In the genomic region with DNA sequence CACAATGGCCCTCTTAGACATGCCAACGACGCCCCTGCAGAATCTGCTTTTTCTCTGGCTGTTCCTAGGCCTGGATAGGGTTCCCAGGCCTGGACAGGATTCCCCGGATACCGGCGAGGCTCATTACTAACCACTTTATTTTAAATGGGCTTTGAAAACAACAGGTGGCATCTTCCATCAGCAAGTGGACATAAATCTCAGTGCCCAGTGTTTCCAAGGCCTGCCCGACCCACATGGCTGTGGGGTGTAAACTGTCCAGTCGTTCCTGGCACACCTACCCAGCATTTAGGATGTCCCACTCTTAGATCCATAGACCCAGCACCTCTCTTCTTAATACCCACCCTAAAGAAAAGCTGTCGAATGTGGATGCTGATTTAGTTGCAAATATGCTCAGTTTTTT, we compare ENCODE assay signal across 9 cellular contexts. TPM values are rescaled to one million over a fixed set of nuclear protein-coding genes. Genes with fewer than 3 reads are reported as not detected.
DNase-seq lines count a peak whose midpoint lies in the region; ATAC-seq and TF ChIP-seq lines count a peak whose summit lies in the region.
"Had no signal": no experiment of that assay in that cellular context is flagged by ENCODE, and none has a peak within 500 bp of the region (broad histone marks: within the 10 kb centered on the region; RNA-seq: fewer than 3 reads in every experiment).

No MANE protein-coding gene starts in this region.

- H3K27ac ChIP-seq in hepatocyte: peak overlapping the region; percentile 93
- peak overlapping the region in 3 of 8 donors; percentile 65 to 79 (median 67) for H3K27ac ChIP-seq in spleen

- H3K4me1 Mint-ChIP-seq in activated B cell treated with CpG ODN at 0.5 μM for 24 hours: peaks cover 11% of the 10 kb centered on the region

- peak overlapping the region; percentile 79 for H3K4me2 ChIP-seq in hepatocyte

- ATAC-seq in activated B cell treated with CpG ODN at 0.5 μM for 24 hours (ENCODE audit: low read depth) (no peak), HG03378 (IDR thresholded peaks at IDR 0.05; ENCODE audit: unreplicated experiment) (no peak), sciatic nerve (no peak), HG02588 (IDR thresholded peaks at IDR 0.05; ENCODE audit: unreplicated experiment) (no peak)

- H3K27me3 ChIP-seq in hepatocyte (no peaks in the 10 kb centered on the region), spleen (replicated peaks in 1 of 7) (peaks cover 0 to 23% (median 0%) of the 10 kb centered on the region in 7 donors)

- DNase-seq in DMS 273 (lab: John Stamatoyannopoulos, UW; ENCODE audit: unreplicated experiment) (peak; percentile 56), DMS 273 treated with DMSO at 0.1 percent for 48 hours (lab: John Stamatoyannopoulos, UW) (no peak), activated B cell treated with CpG ODN at 0.5 μM for 24 hours (no peak), hepatocyte (ENCODE audit: low spot score) (no peak), spleen (no peak), sciatic nerve (ENCODE audit: low spot score) (no peak)

- H3K4me3 ChIP-seq in hepatocyte (peak overlapping the region; percentile 84), spleen (peak overlapping the region in 6 of 8 donors; percentile 48 to 68 (median 50))

- H3K4me1 ChIP-seq in hepatocyte (ENCODE audit: insufficient read depth) (peaks cover 33% of the 10 kb centered on the region), spleen (peaks cover 0 to 29% (median 14%) of the 10 kb centered on the region in 6 donors)

- no peaks in the 10 kb centered on the region for H3K9me2 ChIP-seq in hepatocyte (replicated peaks; ENCODE audit: insufficient read depth)

- no peaks in the 10 kb centered on the region for H3K36me3 ChIP-seq in hepatocyte (replicated peaks; ENCODE audit: insufficient read depth, low read depth)
- H3K36me3 ChIP-seq in spleen: no peaks in the 10 kb centered on the region

- peaks cover 32% of the 10 kb centered on the region for H3K27me3 Mint-ChIP-seq in activated B cell treated with CpG ODN at 0.5 μM for 24 hours

- H3K9me3 ChIP-seq in hepatocyte (ENCODE audit: low read depth) (no peaks in the 10 kb centered on the region), spleen (no peaks in the 10 kb centered on the region)

- no peak for TF ChIP-seq POLR2A in spleen (IDR thresholded peaks at IDR 0.05)

- 54% methylated on average over 8 of the region's 8 CpGs for WGBS in hepatocyte (ENCODE audit: low lambda C conversion rate, missing lambda C conversion rate)
- WGBS in spleen, 5 donors: 57 to 74% (median 61%) methylated on average over 8 of the region's 8 CpGs

- TF ChIP-seq CTCF in activated B cell treated with CpG ODN at 0.5 μM for 24 hours (IDR thresholded peaks at IDR 0.05): no peak
- no peak for TF ChIP-seq CTCF in hepatocyte (IDR thresholded peaks at IDR 0.05; ENCODE audit: poor library complexity)
- TF ChIP-seq CTCF in spleen (IDR thresholded peaks at IDR 0.05 in 8 of 11, conservative IDR thresholded peaks at IDR 0.05 in 3 of 11): no peak

- H3K9me3 Mint-ChIP-seq in activated B cell treated with CpG ODN at 0.5 μM for 24 hours: no peaks in the 10 kb centered on the region
- H3K9me3 Mint-ChIP-seq: dendritic cell treated with granulocyte-macrophage colony-stimulating factor and Interleukin-4, amounts not matched to agents 40 ng/mL and 50 ng/mL, for 4 days had no signal

- H3K4me3 Mint-ChIP-seq in activated B cell treated with CpG ODN at 0.5 μM for 24 hours: peak overlapping the region; percentile 73

- POLR2A ChIA-PET in activated B cell treated with CpG ODN at 0.5 μM for 24 hours (lab: Charles Lee): interaction anchor here (0.5 kb wide), 1 partner anchor 337 kb away, joined by 3 read pairs; no protein-coding TSS in a partner anchor

- no peaks in the 10 kb centered on the region for H4K20me1 ChIP-seq in hepatocyte (ENCODE audit: insufficient read depth, poor library complexity, severe bottlenecking)

- peaks cover 39% of the 10 kb centered on the region for H3K79me2 ChIP-seq in hepatocyte

- no peaks in the 10 kb centered on the region for H3K36me3 Mint-ChIP-seq in activated B cell treated with CpG ODN at 0.5 μM for 24 hours (ENCODE audit: low read depth)

- CTCF ChIA-PET in activated B cell treated with CpG ODN at 0.5 μM for 24 hours (lab: Charles Lee): no interaction called here

- H2AFZ ChIP-seq in hepatocyte: peak overlapping the region; percentile 97

- H3K27ac Mint-ChIP-seq in activated B cell treated with CpG ODN at 0.5 μM for 24 hours: no peak overlapping the region

- intact Hi-C loops in activated B cell treated with CpG ODN at 0.5 μM for 24 hours (cut with micrococcal nuclease): no loop called here
- intact Hi-C loops in spleen (cut with DNase I; ENCODE audit: low total_unique reads): no loop called here
- intact Hi-C loops in sciatic nerve (cut with DNase I): no loop called here

RNA-seq across cellular contexts. Expression of a gene that starts 0.9 kb away (rescaled TPM):
- total RNA-seq in activated B cell treated with CpG ODN at 0.5 μM for 24 hours (not detected in 2 replicates), hepatocyte (15.5 and 20.8 TPM in 2 replicates), spleen (10 to 100 TPM in 1 of 7 donors, 1 to 10 TPM in 6; 3.1 to 11.2 (median 4.8) TPM), sciatic nerve (17.5 TPM)
- polyA plus RNA-seq in hepatocyte (16.7 and 24.1 TPM in 2 replicates), spleen (1 to 10 TPM; 1.3 to 4.7 (median 2.5) TPM)

RNA-seq across cellular contexts. Expression of a gene that starts 46.7 kb away (rescaled TPM):
- total RNA-seq in activated B cell treated with CpG ODN at 0.5 μM for 24 hours: 116 and 124 TPM in 2 replicates
- 91.1 and 105 TPM in 2 replicates for total RNA-seq in hepatocyte
- polyA plus RNA-seq in hepatocyte: 70.9 and 89.6 TPM in 2 replicates
- total RNA-seq in spleen: 100 to 1,000 TPM; 104 to 168 (median 123) TPM
- 10 to 100 TPM; 62.0 to 95.6 (median 72.1) TPM for polyA plus RNA-seq in spleen
- total RNA-seq in sciatic nerve: 174 TPM

RNA-seq across cellular contexts. Expression of a gene that starts 56.7 kb away (rescaled TPM):
- total RNA-seq in activated B cell treated with CpG ODN at 0.5 μM for 24 hours (203 and 213 TPM in 2 replicates), hepatocyte (282 and 288 TPM in 2 replicates), spleen (100 to 1,000 TPM in 6 of 7 donors, 10 to 100 TPM in 1; 87.8 to 150 (median 114) TPM), sciatic nerve (79.5 TPM)
- polyA plus RNA-seq in hepatocyte (182 and 203 TPM in 2 replicates), spleen (100 to 1,000 TPM in 2 of 3 donors, 10 to 100 TPM in 1; 76.9 to 128 (median 115) TPM)

RNA-seq across cellular contexts. Expression of a gene that starts 57.1 kb away (rescaled TPM):
- total RNA-seq in activated B cell treated with CpG ODN at 0.5 μM for 24 hours (16.2 and 19.4 TPM in 2 replicates), hepatocyte (32.3 and 33.8 TPM in 2 replicates), spleen (10 to 100 TPM in 6 of 7 donors, 1 to 10 TPM in 1; 7.7 to 31.1 (median 16.5) TPM), sciatic nerve (20.8 TPM)
- polyA plus RNA-seq in hepatocyte (10.3 and 12.3 TPM in 2 replicates), spleen (1 to 10 TPM; 5.2 to 7.9 (median 7.4) TPM)
